1 cellular context compared by ENCODE assay signal in the genomic region with DNA sequence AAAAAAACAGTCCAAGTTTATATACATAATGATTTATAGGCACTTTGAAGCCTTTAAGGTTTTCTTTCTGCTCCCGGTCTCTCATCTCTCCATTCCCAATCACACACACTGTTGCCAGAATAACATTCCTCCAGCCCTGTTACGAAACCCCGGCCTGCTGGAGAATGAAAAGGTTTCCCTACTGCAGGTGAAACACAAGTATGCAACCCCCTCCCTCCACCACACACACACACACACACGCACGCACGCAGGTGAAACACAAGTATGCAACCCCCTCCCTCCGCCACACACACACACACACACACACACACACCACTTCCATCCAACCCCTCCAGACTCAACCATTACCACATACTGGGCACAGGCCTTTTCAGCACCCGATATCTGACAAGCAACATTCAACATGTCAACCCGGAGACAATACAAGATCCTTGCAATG.
TF ChIP-seq lines count a peak whose summit lies in the region.

No MANE protein-coding gene starts in this region.

TF ChIP-seq in HEK293, 187 proteins besides CTCF, POLR2A, EP300 and RAD21 (continued from another document):
- TF ChIP-seq, protein P1, sequence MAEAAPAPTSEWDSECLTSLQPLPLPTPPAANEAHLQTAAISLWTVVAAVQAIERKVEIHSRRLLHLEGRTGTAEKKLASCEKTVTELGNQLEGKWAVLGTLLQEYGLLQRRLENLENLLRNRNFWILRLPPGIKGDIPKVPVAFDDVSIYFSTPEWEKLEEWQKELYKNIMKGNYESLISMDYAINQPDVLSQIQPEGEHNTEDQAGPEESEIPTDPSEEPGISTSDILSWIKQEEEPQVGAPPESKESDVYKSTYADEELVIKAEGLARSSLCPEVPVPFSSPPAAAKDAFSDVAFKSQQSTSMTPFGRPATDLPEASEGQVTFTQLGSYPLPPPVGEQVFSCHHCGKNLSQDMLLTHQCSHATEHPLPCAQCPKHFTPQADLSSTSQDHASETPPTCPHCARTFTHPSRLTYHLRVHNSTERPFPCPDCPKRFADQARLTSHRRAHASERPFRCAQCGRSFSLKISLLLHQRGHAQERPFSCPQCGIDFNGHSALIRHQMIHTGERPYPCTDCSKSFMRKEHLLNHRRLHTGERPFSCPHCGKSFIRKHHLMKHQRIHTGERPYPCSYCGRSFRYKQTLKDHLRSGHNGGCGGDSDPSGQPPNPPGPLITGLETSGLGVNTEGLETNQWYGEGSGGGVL (tag by site-specific recombination; IDR thresholded peaks at IDR 0.05), result peak; percentile 86
- TF ChIP-seq ZBTB20 (tag by site-specific recombination; IDR thresholded peaks at IDR 0.05) (peak; percentile 23; the same call in 1 of the 2 replicates), ZNF366 (tag by site-specific recombination; conservative IDR thresholded peaks at IDR 0.05) (peak; percentile 49), YY2 (tag by site-specific recombination; IDR thresholded peaks at IDR 0.05) (0 out of 2 replicates have a peak, but pooled peaks have one; percentile 37), SCRT1 (tag by site-specific recombination; IDR thresholded peaks at IDR 0.05; ENCODE audit: borderline replicate concordance) (peak; percentile 89), ZEB2 (tag by site-specific recombination; IDR thresholded peaks at IDR 0.05) (peak; percentile 11; the same call in 1 of the 2 replicates), SCRT2 (tag by site-specific recombination; IDR thresholded peaks at IDR 0.05) (peak; percentile 96), ZBTB17 (tag by site-specific recombination; IDR thresholded peaks at IDR 0.05) (0 out of 2 replicates have a peak, but pooled peaks have one; percentile 27), PRDM1 (tag by site-specific recombination; IDR thresholded peaks at IDR 0.05) (peak; percentile 71), ZNF202 (tag by site-specific recombination; IDR thresholded peaks at IDR 0.05; ENCODE audit: borderline replicate concordance) (no peak), ZNF558 (tag by site-specific recombination; IDR thresholded peaks at IDR 0.05) (no peak), ZNF600 (tag by site-specific recombination; IDR thresholded peaks at IDR 0.05) (peak; percentile 97), FEZF1 (tag by site-specific recombination; IDR thresholded peaks at IDR 0.05) (peak; percentile 56)
- TF ChIP-seq, protein P2, sequence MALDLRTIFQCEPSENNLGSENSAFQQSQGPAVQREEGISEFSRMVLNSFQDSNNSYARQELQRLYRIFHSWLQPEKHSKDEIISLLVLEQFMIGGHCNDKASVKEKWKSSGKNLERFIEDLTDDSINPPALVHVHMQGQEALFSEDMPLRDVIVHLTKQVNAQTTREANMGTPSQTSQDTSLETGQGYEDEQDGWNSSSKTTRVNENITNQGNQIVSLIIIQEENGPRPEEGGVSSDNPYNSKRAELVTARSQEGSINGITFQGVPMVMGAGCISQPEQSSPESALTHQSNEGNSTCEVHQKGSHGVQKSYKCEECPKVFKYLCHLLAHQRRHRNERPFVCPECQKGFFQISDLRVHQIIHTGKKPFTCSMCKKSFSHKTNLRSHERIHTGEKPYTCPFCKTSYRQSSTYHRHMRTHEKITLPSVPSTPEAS (tag by site-specific recombination; IDR thresholded peaks at IDR 0.05), result peak; percentile 82; the same call in 1 of the 2 replicates
- TF ChIP-seq, protein P3, sequence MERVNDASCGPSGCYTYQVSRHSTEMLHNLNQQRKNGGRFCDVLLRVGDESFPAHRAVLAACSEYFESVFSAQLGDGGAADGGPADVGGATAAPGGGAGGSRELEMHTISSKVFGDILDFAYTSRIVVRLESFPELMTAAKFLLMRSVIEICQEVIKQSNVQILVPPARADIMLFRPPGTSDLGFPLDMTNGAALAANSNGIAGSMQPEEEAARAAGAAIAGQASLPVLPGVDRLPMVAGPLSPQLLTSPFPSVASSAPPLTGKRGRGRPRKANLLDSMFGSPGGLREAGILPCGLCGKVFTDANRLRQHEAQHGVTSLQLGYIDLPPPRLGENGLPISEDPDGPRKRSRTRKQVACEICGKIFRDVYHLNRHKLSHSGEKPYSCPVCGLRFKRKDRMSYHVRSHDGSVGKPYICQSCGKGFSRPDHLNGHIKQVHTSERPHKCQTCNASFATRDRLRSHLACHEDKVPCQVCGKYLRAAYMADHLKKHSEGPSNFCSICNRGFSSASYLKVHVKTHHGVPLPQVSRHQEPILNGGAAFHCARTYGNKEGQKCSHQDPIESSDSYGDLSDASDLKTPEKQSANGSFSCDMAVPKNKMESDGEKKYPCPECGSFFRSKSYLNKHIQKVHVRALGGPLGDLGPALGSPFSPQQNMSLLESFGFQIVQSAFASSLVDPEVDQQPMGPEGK (tag by site-specific recombination; IDR thresholded peaks at IDR 0.05), result peak; percentile 60
- TF ChIP-seq, protein P4, sequence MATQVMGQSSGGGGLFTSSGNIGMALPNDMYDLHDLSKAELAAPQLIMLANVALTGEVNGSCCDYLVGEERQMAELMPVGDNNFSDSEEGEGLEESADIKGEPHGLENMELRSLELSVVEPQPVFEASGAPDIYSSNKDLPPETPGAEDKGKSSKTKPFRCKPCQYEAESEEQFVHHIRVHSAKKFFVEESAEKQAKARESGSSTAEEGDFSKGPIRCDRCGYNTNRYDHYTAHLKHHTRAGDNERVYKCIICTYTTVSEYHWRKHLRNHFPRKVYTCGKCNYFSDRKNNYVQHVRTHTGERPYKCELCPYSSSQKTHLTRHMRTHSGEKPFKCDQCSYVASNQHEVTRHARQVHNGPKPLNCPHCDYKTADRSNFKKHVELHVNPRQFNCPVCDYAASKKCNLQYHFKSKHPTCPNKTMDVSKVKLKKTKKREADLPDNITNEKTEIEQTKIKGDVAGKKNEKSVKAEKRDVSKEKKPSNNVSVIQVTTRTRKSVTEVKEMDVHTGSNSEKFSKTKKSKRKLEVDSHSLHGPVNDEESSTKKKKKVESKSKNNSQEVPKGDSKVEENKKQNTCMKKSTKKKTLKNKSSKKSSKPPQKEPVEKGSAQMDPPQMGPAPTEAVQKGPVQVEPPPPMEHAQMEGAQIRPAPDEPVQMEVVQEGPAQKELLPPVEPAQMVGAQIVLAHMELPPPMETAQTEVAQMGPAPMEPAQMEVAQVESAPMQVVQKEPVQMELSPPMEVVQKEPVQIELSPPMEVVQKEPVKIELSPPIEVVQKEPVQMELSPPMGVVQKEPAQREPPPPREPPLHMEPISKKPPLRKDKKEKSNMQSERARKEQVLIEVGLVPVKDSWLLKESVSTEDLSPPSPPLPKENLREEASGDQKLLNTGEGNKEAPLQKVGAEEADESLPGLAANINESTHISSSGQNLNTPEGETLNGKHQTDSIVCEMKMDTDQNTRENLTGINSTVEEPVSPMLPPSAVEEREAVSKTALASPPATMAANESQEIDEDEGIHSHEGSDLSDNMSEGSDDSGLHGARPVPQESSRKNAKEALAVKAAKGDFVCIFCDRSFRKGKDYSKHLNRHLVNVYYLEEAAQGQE (tag by site-specific recombination; IDR thresholded peaks at IDR 0.05), result peak; percentile 84
- TF ChIP-seq, protein P5, sequence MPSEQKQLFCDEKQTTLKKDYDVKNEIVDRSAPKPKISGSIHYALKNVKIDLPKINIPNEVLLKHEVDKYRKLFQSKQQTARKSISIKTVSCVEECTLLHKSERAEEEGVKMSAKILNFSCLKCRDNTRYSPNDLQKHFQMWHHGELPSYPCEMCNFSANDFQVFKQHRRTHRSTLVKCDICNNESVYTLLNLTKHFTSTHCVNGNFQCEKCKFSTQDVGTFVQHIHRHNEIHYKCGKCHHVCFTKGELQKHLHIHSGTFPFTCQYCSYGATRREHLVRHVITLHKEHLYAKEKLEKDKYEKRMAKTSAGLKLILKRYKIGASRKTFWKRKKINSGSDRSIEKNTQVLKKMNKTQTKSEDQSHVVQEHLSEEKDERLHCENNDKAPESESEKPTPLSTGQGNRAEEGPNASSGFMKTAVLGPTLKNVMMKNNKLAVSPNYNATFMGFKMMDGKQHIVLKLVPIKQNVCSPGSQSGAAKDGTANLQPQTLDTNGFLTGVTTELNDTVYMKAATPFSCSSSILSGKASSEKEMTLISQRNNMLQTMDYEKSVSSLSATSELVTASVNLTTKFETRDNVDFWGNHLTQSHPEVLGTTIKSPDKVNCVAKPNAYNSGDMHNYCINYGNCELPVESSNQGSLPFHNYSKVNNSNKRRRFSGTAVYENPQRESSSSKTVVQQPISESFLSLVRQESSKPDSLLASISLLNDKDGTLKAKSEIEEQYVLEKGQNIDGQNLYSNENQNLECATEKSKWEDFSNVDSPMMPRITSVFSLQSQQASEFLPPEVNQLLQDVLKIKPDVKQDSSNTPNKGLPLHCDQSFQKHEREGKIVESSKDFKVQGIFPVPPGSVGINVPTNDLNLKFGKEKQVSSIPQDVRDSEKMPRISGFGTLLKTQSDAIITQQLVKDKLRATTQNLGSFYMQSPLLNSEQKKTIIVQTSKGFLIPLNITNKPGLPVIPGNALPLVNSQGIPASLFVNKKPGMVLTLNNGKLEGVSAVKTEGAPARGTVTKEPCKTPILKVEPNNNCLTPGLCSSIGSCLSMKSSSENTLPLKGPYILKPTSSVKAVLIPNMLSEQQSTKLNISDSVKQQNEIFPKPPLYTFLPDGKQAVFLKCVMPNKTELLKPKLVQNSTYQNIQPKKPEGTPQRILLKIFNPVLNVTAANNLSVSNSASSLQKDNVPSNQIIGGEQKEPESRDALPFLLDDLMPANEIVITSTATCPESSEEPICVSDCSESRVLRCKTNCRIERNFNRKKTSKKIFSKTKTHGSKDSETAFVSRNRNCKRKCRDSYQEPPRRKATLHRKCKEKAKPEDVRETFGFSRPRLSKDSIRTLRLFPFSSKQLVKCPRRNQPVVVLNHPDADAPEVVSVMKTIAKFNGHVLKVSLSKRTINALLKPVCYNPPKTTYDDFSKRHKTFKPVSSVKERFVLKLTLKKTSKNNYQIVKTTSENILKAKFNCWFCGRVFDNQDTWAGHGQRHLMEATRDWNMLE (tag by site-specific recombination; conservative IDR thresholded peaks at IDR 0.05; ENCODE audit: low read depth), result no peak
TF ChIP-seq in HEK293: peak in this region for 18.
